Comparison of ENCODE assay signal across 24 cellular contexts in genomic region chr10:86105640-86106039, GRCh38.
"Had no signal": no experiment of that assay in that cellular context is flagged by ENCODE, and none has a peak within 500 bp of the region (broad histone marks: within the 10 kb centered on the region; RNA-seq: fewer than 3 reads in every experiment).

No MANE protein-coding gene starts in this region.

- H3K27ac Mint-ChIP-seq: natural killer cell, progenitor cell of endocrine pancreas had no signal

- DNase-seq: dorsolateral prefrontal cortex; effector CD4-positive, alpha-beta T cell; foreskin fibroblast; gastrocnemius medialis; heart left ventricle; kidney glomerular epithelial cell; left ventricle myocardium superior; lower lobe of right lung; natural killer cell; right lobe of liver; small intestine; stimulated activated CD4-positive, alpha-beta T cell treated with anti-CD3 and anti-CD28 coated beads, Interleukin-12 subunit alpha, Interleukin-12 subunit beta, amount 100 ng/mL, for 4 hours; stimulated activated CD4-positive, alpha-beta T cell treated with anti-CD3 and anti-CD28 coated beads, Interleukin-1b, Interleukin-23, amount 100 ng/mL, for 48 hours; stimulated activated CD4-positive, alpha-beta T cell treated with anti-CD3 and anti-CD28 coated beads, Interleukin-4, amount 100 ng/mL, for 1 hour; stimulated activated CD8-positive, alpha-beta memory T cell treated with anti-CD3 and anti-CD28 coated beads, Interleukin-4, amount 100 ng/mL, for 48 hours; stimulated activated naive CD4-positive, alpha-beta T cell; stimulated activated naive CD8-positive, alpha-beta T cell treated with anti-CD3 and anti-CD28 coated beads, Interleukin-15, amount 100 ng/mL, for 72 hours; thyroid gland; trophoblast cell had no signal

- H3K27me3 Mint-ChIP-seq: stimulated activated naive CD8-positive, alpha-beta T cell treated with anti-CD3 and anti-CD28 coated beads, Interleukin-15, amount 100 ng/mL, for 72 hours had no signal

- H3K4me1 ChIP-seq: gastrocnemius medialis, heart left ventricle, lower lobe of right lung, parathyroid adenoma, right lobe of liver had no signal

- H3K27ac ChIP-seq: dorsolateral prefrontal cortex, epithelial cell of prostate, gastrocnemius medialis, heart left ventricle, hepatocyte, lower lobe of right lung, neutrophil, parathyroid adenoma, right lobe of liver, thyroid gland had no signal

- H3K36me3 Mint-ChIP-seq: natural killer cell had no signal

- H3K4me3 Mint-ChIP-seq: natural killer cell; stimulated activated naive CD8-positive, alpha-beta T cell treated with anti-CD3 and anti-CD28 coated beads, Interleukin-15, amount 100 ng/mL, for 72 hours had no signal

- H3K9me3 ChIP-seq: gastrocnemius medialis, heart left ventricle, lower lobe of right lung, neutrophil, right lobe of liver, thyroid gland had no signal

- H3K4me1 Mint-ChIP-seq: natural killer cell; stimulated activated naive CD8-positive, alpha-beta T cell treated with anti-CD3 and anti-CD28 coated beads, Interleukin-15, amount 100 ng/mL, for 72 hours had no signal

- H3K4me3 ChIP-seq: dorsolateral prefrontal cortex, gastrocnemius medialis, heart left ventricle, hepatocyte, lower lobe of right lung, right lobe of liver, thyroid gland had no signal

- H3K9me3 Mint-ChIP-seq: natural killer cell; stimulated activated naive CD8-positive, alpha-beta T cell treated with anti-CD3 and anti-CD28 coated beads, Interleukin-15, amount 100 ng/mL, for 72 hours had no signal

- H3K27me3 ChIP-seq: dorsolateral prefrontal cortex, gastrocnemius medialis, heart left ventricle, hepatocyte, neutrophil, right lobe of liver, thyroid gland had no signal

- H3K9ac ChIP-seq: parathyroid adenoma had no signal

- H3K36me3 ChIP-seq: gastrocnemius medialis, heart left ventricle, lower lobe of right lung, neutrophil, right lobe of liver, thyroid gland had no signal
